Comparison of ENCODE assay signal across 17 cellular contexts in the genomic region with DNA sequence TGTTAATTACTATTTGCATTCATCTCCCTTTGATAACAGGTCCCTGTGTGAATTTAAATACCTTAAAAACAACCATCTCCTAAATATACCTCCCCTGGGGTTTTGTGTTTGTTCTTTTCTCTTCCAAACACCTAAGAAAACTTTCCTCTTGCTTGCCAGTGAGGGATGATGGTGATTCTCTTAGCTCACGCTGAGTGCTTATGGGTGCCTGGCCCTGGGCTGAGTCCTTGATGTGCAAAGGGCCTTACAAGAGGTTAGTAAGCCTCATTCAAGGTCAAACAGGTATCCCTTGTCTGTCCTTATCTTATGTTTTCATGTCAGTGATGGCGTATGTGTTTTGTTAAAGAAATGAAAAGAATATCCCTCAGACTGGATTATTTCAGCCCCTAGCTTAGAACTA.
DNase-seq lines count a peak whose midpoint lies in the region; ATAC-seq and TF ChIP-seq lines count a peak whose summit lies in the region.
"Had no signal": no experiment of that assay in that cellular context is flagged by ENCODE, and none has a peak within 500 bp of the region (broad histone marks: within the 10 kb centered on the region; RNA-seq: fewer than 3 reads in every experiment).

No MANE protein-coding gene starts in this region.

- H3K4me1 Mint-ChIP-seq in mesothelial cell of epicardium, result peaks cover 3% of the 10 kb centered on the region
- H3K4me1 Mint-ChIP-seq in Caco-2 (ENCODE audit: low read depth, unreplicated experiment), result peaks cover 7% of the 10 kb centered on the region
- H3K4me1 Mint-ChIP-seq in activated T-helper 17 cell treated with anti-CD3 and anti-CD28 coated beads, Interleukin-2, amount 50 U/mL, for 72 hours, result no peaks in the 10 kb centered on the region

- H2AFZ ChIP-seq in IMR-90 (replicated peaks; ENCODE audit: low read length, poor library complexity), result no peak overlapping the region

- H3K27ac ChIP-seq in IMR-90 (ENCODE audit: insufficient read depth, low read length) (peak overlapping the region; percentile 69), brain microvascular endothelial cell (peak overlapping the region; percentile 41), lower lobe of right lung (no peak overlapping the region)
- H3K27ac ChIP-seq: Peyer's patch had no signal

- no peak overlapping the region for H3K9ac ChIP-seq in IMR-90 (ENCODE audit: low read depth, low read length)

- peak overlapping the region; percentile 89 for H4K91ac ChIP-seq in IMR-90 (ENCODE audit: insufficient read depth, low read depth, low read length)

- peak overlapping the region; percentile 28 for H3K27ac Mint-ChIP-seq in mesothelial cell of epicardium
- no peak overlapping the region for H3K27ac Mint-ChIP-seq in Caco-2 (ENCODE audit: unreplicated experiment)
- no peak overlapping the region for H3K27ac Mint-ChIP-seq in activated T-helper 17 cell treated with anti-CD3 and anti-CD28 coated beads, Interleukin-2, amount 50 U/mL, for 72 hours
- H3K27ac Mint-ChIP-seq: CD4-positive, alpha-beta T cell had no signal

- H2AK5ac ChIP-seq in IMR-90 (ENCODE audit: low read depth, low read length), result peak overlapping the region; percentile 90; the same call in 1 of the 2 replicates

- H2AK9ac ChIP-seq in IMR-90 (replicated peaks; ENCODE audit: low read depth, low read length, poor library complexity), result no peak overlapping the region

- H3K9me3 Mint-ChIP-seq in mesothelial cell of epicardium, result peaks cover 28% of the 10 kb centered on the region
- H3K9me3 Mint-ChIP-seq in Caco-2 (ENCODE audit: unreplicated experiment), result peaks cover 33% of the 10 kb centered on the region
- H3K9me3 Mint-ChIP-seq in activated T-helper 17 cell treated with anti-CD3 and anti-CD28 coated beads, Interleukin-2, amount 50 U/mL, for 72 hours, result no peaks in the 10 kb centered on the region

- no TSS peak for BruUV-seq in IMR-90 (replicated peaks; lab: Mats Ljungman, UMichigan)
- no TSS peak for BruUV-seq in Caco-2 (replicated peaks; lab: Mats Ljungman, UMichigan)

- no peaks in the 10 kb centered on the region for H4K20me1 ChIP-seq in IMR-90 (ENCODE audit: insufficient read depth, low read length)

- no peak for TF ChIP-seq RAD21 in IMR-90 (IDR thresholded peaks at IDR 0.05; ENCODE audit: low read length)

- H3K27me3 Mint-ChIP-seq in mesothelial cell of epicardium (ENCODE audit: low read depth), result no peaks in the 10 kb centered on the region
- no peaks in the 10 kb centered on the region for H3K27me3 Mint-ChIP-seq in Caco-2 (ENCODE audit: insufficient read depth, unreplicated experiment)
- H3K27me3 Mint-ChIP-seq in activated T-helper 17 cell treated with anti-CD3 and anti-CD28 coated beads, Interleukin-2, amount 50 U/mL, for 72 hours, result peaks cover 20% of the 10 kb centered on the region

- peak overlapping the region; percentile 95 for H2BK20ac ChIP-seq in IMR-90 (ENCODE audit: low read depth, low read length)

- peak overlapping the region; percentile 93 for H2BK120ac ChIP-seq in IMR-90 (ENCODE audit: low read depth, low read length)

- dilution Hi-C loops in IMR-90 (cut with HindIII; ENCODE audit: low sequenced_read_pairs, unreplicated experiment), result no loop called here

- H3K14ac ChIP-seq in IMR-90 (replicated peaks; ENCODE audit: low read depth, low read length), result peak overlapping the region; percentile 88

- ATAC-seq in GM18502 (IDR thresholded peaks at IDR 0.05; ENCODE audit: poor library complexity, unreplicated experiment) (peak; percentile 12), IMR-90 (ENCODE audit: low read depth) (peak; percentile 21), lower lobe of right lung (no peak)
- ATAC-seq in activated T-helper 17 cell treated with anti-CD3 and anti-CD28 coated beads, Interleukin-2, amount 50 U/mL, for 72 hours (replicated peaks), result no peak
- ATAC-seq: K562 had no signal

- H3K36me3 ChIP-seq in IMR-90 (ENCODE audit: control insufficient read depth, insufficient read depth, low read length), result no peaks in the 10 kb centered on the region
- no peaks in the 10 kb centered on the region for H3K36me3 ChIP-seq in brain microvascular endothelial cell (replicated peaks)
- H3K36me3 ChIP-seq in Caco-2 (ENCODE audit: control insufficient read depth, insufficient read depth, low read length), result no peaks in the 10 kb centered on the region
- no peaks in the 10 kb centered on the region for H3K36me3 ChIP-seq in lower lobe of right lung
- H3K36me3 ChIP-seq: Peyer's patch had no signal

- no peak for TF ChIP-seq POLR2A in IMR-90 (IDR thresholded peaks at IDR 0.05; ENCODE audit: low read depth, low read length)

- in situ Hi-C loops in IMR-90 (cut with MboI; ENCODE audit: low sequenced_read_pairs) (no loop called here), brain microvascular endothelial cell (cut with HindIII; ENCODE audit: low pct_ligation_motif_present, low sequenced_read_pairs) (no loop called here)

- H4K8ac ChIP-seq in IMR-90 (ENCODE audit: low read depth in 2 of 2, low read length in 2 of 2), result peak overlapping the region in 1 of 2 experiments; percentile 86; a peak in 2 of 4 replicates

- H3K4me3 Mint-ChIP-seq in mesothelial cell of epicardium, result no peak overlapping the region
- H3K4me3 Mint-ChIP-seq in Caco-2 (ENCODE audit: unreplicated experiment), result no peak overlapping the region
- no peak overlapping the region for H3K4me3 Mint-ChIP-seq in activated T-helper 17 cell treated with anti-CD3 and anti-CD28 coated beads, Interleukin-2, amount 50 U/mL, for 72 hours
- H3K4me3 Mint-ChIP-seq: CD4-positive, alpha-beta T cell had no signal

- H3K9me3 ChIP-seq in IMR-90 (ENCODE audit: control insufficient read depth, insufficient read depth, low read length) (peaks cover 6% of the 10 kb centered on the region), Caco-2 (peaks cover 11% of the 10 kb centered on the region), lower lobe of right lung (peaks cover 10% of the 10 kb centered on the region)

- TF ChIP-seq CTCF in IMR-90 (conservative IDR thresholded peaks at IDR 0.05; ENCODE audit: low read depth, low read length) (no peak), brain microvascular endothelial cell (IDR thresholded peaks at IDR 0.05; ENCODE audit: low read depth, low read length, missing control alignments) (no peak), mesothelial cell of epicardium (IDR thresholded peaks at IDR 0.05; ENCODE audit: unreplicated experiment) (no peak), Caco-2 (IDR thresholded peaks at IDR 0.05; ENCODE audit: insufficient read depth in 1 of 2, low read depth in 1 of 2, low read length in 1 of 2, severe bottlenecking in 1 of 2, unreplicated experiment in 1 of 2) (no peak), lower lobe of right lung (IDR thresholded peaks at IDR 0.05) (no peak)

- CTCF ChIA-PET in IMR-90 (lab: Yijun Ruan, JAX) (interaction anchor here (0.6 to 1.3 kb wide), 2 partner anchors 9 to 134 kb away, joined by 3 to 4 read pairs; no protein-coding TSS in a partner anchor), Caco-2 (lab: Charles Lee) (interaction anchor here (0.6 to 1.2 kb wide), 3 partner anchors 73 to 104 kb away, joined by 3 to 8 read pairs (median 4); no protein-coding TSS in a partner anchor)

- intact Hi-C loops in IMR-90 (cut with micrococcal nuclease) (loop anchor here (2.0 to 5.0 kb wide), 2 partner anchors 39 to 70 kb away; no protein-coding TSS in a partner anchor), Caco-2 (cut with micrococcal nuclease; ENCODE audit: unreplicated experiment) (loop anchor here (2.0 kb wide), 1 partner anchor 44 kb away; no protein-coding TSS in a partner anchor), lower lobe of right lung (cut with DNase I) (no loop called here)

- POLR2A ChIA-PET in IMR-90 (lab: Charles Lee; ENCODE audit: unreplicated experiment) (no interaction called here), Caco-2 (lab: Charles Lee) (no interaction called here)

- DNase-seq in IMR-90, result peak; percentile 1
- DNase-seq in brain microvascular endothelial cell, result no peak
- DNase-seq in mesothelial cell of epicardium (ENCODE audit: low spot score in 2 of 2, unreplicated experiment in 2 of 2), result no peak
- no peak for DNase-seq in HT-29 (ENCODE audit: low spot score)
- no peak for DNase-seq in Caco-2
- no peak for DNase-seq in lower lobe of right lung
- DNase-seq: CD4-positive, alpha-beta T cell; DND-41; NCI-H1105; NCI-H1694 treated with DMSO at 0.1 percent for 48 hours; NCI-H446; NCI-H748 treated with DMSO at 0.1 percent for 48 hours; Peyer's patch; SHP77 had no signal

- peak overlapping the region; percentile 82 for H3K23ac ChIP-seq in IMR-90 (ENCODE audit: low read depth, low read length)

- H3K56ac ChIP-seq in IMR-90 (ENCODE audit: extremely low read depth, insufficient read depth, low read length), result 0 out of 2 replicates have a peak overlapping the region, but pooled peaks have one; percentile 1

- peaks cover 7% of the 10 kb centered on the region for H3K4me1 ChIP-seq in IMR-90 (ENCODE audit: control insufficient read depth, insufficient read depth, low read length)
- no peaks in the 10 kb centered on the region for H3K4me1 ChIP-seq in Caco-2
- no peaks in the 10 kb centered on the region for H3K4me1 ChIP-seq in lower lobe of right lung
- H3K4me1 ChIP-seq: Peyer's patch had no signal

- H3K4me2 ChIP-seq in IMR-90 (ENCODE audit: low read depth, low read length), result peak overlapping the region; percentile 1; the same call in 1 of the 2 replicates

- peak overlapping the region; percentile 94; the same call in 2 of the 3 replicates for H2BK15ac ChIP-seq in IMR-90 (ENCODE audit: low read depth, low read length)

- peaks cover 3% of the 10 kb centered on the region; the same call in 1 of the 2 replicates for H3K9me1 ChIP-seq in IMR-90 (ENCODE audit: insufficient read depth, low read length)

- no peaks in the 10 kb centered on the region for H3K79me1 ChIP-seq in IMR-90 (ENCODE audit: low read depth in 1 of 2, low read length in 2 of 2)

- no CpG with 5 or more reads among the region's 2 CpGs for WGBS in IMR-90 (ENCODE audit: extremely low coverage in 2 of 2, insufficient read length in 1 of 2), 2 experiments

- peak overlapping the region; percentile 74 for H4K5ac ChIP-seq in IMR-90 (ENCODE audit: low read depth, low read length)

- H3K4ac ChIP-seq in IMR-90 (ENCODE audit: low read depth, low read length), result peak overlapping the region; percentile 88

- peak overlapping the region; percentile 65 for H2BK5ac ChIP-seq in IMR-90 (ENCODE audit: low read depth, low read length, poor library complexity, severe bottlenecking)

- H3K36me3 Mint-ChIP-seq in mesothelial cell of epicardium, result peaks cover 28% of the 10 kb centered on the region
- no peaks in the 10 kb centered on the region for H3K36me3 Mint-ChIP-seq in Caco-2 (ENCODE audit: insufficient read depth, unreplicated experiment)
- H3K36me3 Mint-ChIP-seq in activated T-helper 17 cell treated with anti-CD3 and anti-CD28 coated beads, Interleukin-2, amount 50 U/mL, for 72 hours (ENCODE audit: low read depth), result no peaks in the 10 kb centered on the region

- H3K18ac ChIP-seq in IMR-90 (ENCODE audit: low read depth, low read length), result peak overlapping the region; percentile 94

- no peak overlapping the region for H3K4me3 ChIP-seq in IMR-90 (ENCODE audit: insufficient read depth, low read depth, low read length)
- H3K4me3 ChIP-seq in brain microvascular endothelial cell (ENCODE audit: low read depth, low read length), result no peak overlapping the region
- no peak overlapping the region for H3K4me3 ChIP-seq in Caco-2 (ENCODE audit: low read depth, low read length)
- H3K4me3 ChIP-seq in lower lobe of right lung, result no peak overlapping the region
- H3K4me3 ChIP-seq: K562, Peyer's patch had no signal

- H3K27me3 ChIP-seq in IMR-90 (ENCODE audit: control insufficient read depth, insufficient read depth, low read length) (no peaks in the 10 kb centered on the region), brain microvascular endothelial cell (replicated peaks) (no peaks in the 10 kb centered on the region), Caco-2 (replicated peaks; ENCODE audit: control insufficient read depth, insufficient read depth, low read length) (no peaks in the 10 kb centered on the region), lower lobe of right lung (ENCODE audit: low read depth) (no peaks in the 10 kb centered on the region)
- H3K27me3 ChIP-seq: Peyer's patch had no signal

Comparison
In these comparisons a context has a peak if more than half of its experiments do, and no peak if none do; other contexts are left out.
1. ATAC-seq: peak in GM18502 (single experiment) and IMR-90 (single experiment); none in activated T-helper 17 cell treated with anti-CD3 and anti-CD28 coated beads, Interleukin-2, amount 50 U/mL, for 72 hours (single experiment) and lower lobe of right lung (0 of 2).